In genomic region chr2:178452870-178453269, GRCh38 we compare ENCODE assay signal across 17 cellular contexts.
"Had no signal": no experiment of that assay in that cellular context is flagged by ENCODE, and none has a peak within 500 bp of the region (broad histone marks: within the 10 kb centered on the region; RNA-seq: fewer than 3 reads in every experiment).

No MANE protein-coding gene starts in this region.

- H3K4me3 Mint-ChIP-seq: activated CD4-positive, alpha-beta T cell treated with anti-CD3 and anti-CD28 coated beads for 36 hours; WTC11 had no signal

- H3K27ac ChIP-seq: right atrium auricular region had no signal

- H3K27ac Mint-ChIP-seq: activated naive CD4-positive, alpha-beta T cell treated with anti-CD3 and anti-CD28 coated beads, Interleukin-2, amount 50 U/mL, for 72 hours; nephron progenitor cell; WTC11 had no signal

- DNase-seq: activated CD4-positive, alpha-beta T cell treated with anti-CD3 and anti-CD28 coated beads for 36 hours; activated CD4-positive, alpha-beta T cell treated with anti-CD3 and anti-CD28 coated beads, Interleukin-2, amount 50 U/mL, for 48 hours; activated gamma-delta T cell treated with Interleukin-2 at 50 U/mL for 16 hours; activated T-cell treated with anti-CD3 and anti-CD28 coated beads for 4 hours; adrenal gland; cerebellar nuclear complex; cortex of kidney; head of caudate nucleus; nephron progenitor cell; nucleus accumbens; stimulated activated naive CD8-positive, alpha-beta T cell treated with anti-CD3 and anti-CD28 coated beads, Interleukin-15, Interleukin-2, amounts not matched to agents 100 U/mL and 50 U/mL, for 24 hours; tibial artery had no signal

- H3K9me3 ChIP-seq: adrenal gland, right atrium auricular region, tibial artery had no signal

- H3K9me3 Mint-ChIP-seq: activated T-helper 1 cell treated with anti-CD3 and anti-CD28 coated beads, Interleukin-12 subunit alpha, Interleukin-12 subunit beta, Interleukin-2, Interleukin-4 antibody, amounts not matched to agents 30 ng/mL and 10 ng/mL and 1 ng/mL, durations not matched to agents 14 hours and 24 hours and 36 hours; nephron progenitor cell had no signal

- ATAC-seq: activated CD4-positive, alpha-beta T cell treated with anti-CD3 and anti-CD28 coated beads for 36 hours; activated naive CD4-positive, alpha-beta T cell treated with anti-CD3 and anti-CD28 coated beads, Interleukin-2, amount 50 U/mL, for 72 hours; left lobe of liver; stimulated activated naive CD8-positive, alpha-beta T cell treated with anti-CD3 and anti-CD28 coated beads, Interleukin-15, Interleukin-2, amounts not matched to agents 100 U/mL and 50 U/mL, for 24 hours; WTC11 had no signal

- H3K4me3 ChIP-seq: adrenal gland, right atrium auricular region had no signal

- H3K27me3 ChIP-seq: adrenal gland, right atrium auricular region, tibial artery had no signal

- H3K27me3 Mint-ChIP-seq: activated CD4-positive, alpha-beta T cell treated with anti-CD3 and anti-CD28 coated beads for 36 hours had no signal

- H3K36me3 ChIP-seq: adrenal gland had no signal
